9 cellular contexts compared by ENCODE assay signal in genomic region chr15:74777769-74778598, GRCh38. TPM values are rescaled to one million over a fixed set of nuclear protein-coding genes. Genes with fewer than 3 reads are reported as not detected.
DNase-seq lines count a peak whose midpoint lies in the region; ATAC-seq and TF ChIP-seq lines count a peak whose summit lies in the region.
"Had no signal": no experiment of that assay in that cellular context is flagged by ENCODE, and none has a peak within 500 bp of the region (broad histone marks: within the 10 kb centered on the region; RNA-seq: fewer than 3 reads in every experiment).

No MANE protein-coding gene starts in this region.

- H3K27ac ChIP-seq in DND-41 (ENCODE audit: low read length): peak overlapping the region; percentile 95
- peak overlapping the region; percentile 86 for H3K27ac ChIP-seq in naive thymus-derived CD4-positive, alpha-beta T cell (ENCODE audit: low read depth, low read length)

- H3K4me3 Mint-ChIP-seq in activated CD8-positive, alpha-beta T cell treated with anti-CD3 and anti-CD28 coated beads, Interleukin-2, amount 10 ng/mL, durations not matched to agents 7 days and 5 days: peak overlapping the region; percentile 77
- H3K4me3 Mint-ChIP-seq in naive thymus-derived CD4-positive, alpha-beta T cell: peak overlapping the region; percentile 67 to 99 (median 86)

- H3K36me3 Mint-ChIP-seq in activated CD8-positive, alpha-beta T cell treated with anti-CD3 and anti-CD28 coated beads, Interleukin-2, amount 10 ng/mL, durations not matched to agents 7 days and 5 days (ENCODE audit: low read depth): peaks cover 10% of the 10 kb centered on the region
- H3K36me3 Mint-ChIP-seq in naive thymus-derived CD4-positive, alpha-beta T cell: peaks cover 0 to 18% (median 0%) of the 10 kb centered on the region in 5 donors

- H3K27ac Mint-ChIP-seq in activated CD8-positive, alpha-beta T cell treated with anti-CD3 and anti-CD28 coated beads, Interleukin-2, amount 10 ng/mL, durations not matched to agents 7 days and 5 days: peak overlapping the region; percentile 94
- peak overlapping the region; percentile 90 to 100 (median 98) for H3K27ac Mint-ChIP-seq in naive thymus-derived CD4-positive, alpha-beta T cell

- no peak for TF ChIP-seq CTCF in DND-41 (IDR thresholded peaks at IDR 0.05; ENCODE audit: borderline replicate concordance, extremely low read depth, low read length, poor library complexity, severe bottlenecking)

- peak; percentile 10; the same call in 2 of the 3 replicates for ATAC-seq in DND-41 (ENCODE audit: insufficient read depth, low read depth)
- peak; percentile 8 for ATAC-seq in HG02610 (IDR thresholded peaks at IDR 0.05; ENCODE audit: unreplicated experiment)
- no peak for ATAC-seq in activated CD8-positive, alpha-beta T cell treated with anti-CD3 and anti-CD28 coated beads, Interleukin-2, amount 10 ng/mL, durations not matched to agents 7 days and 5 days
- no peak for ATAC-seq in naive thymus-derived CD4-positive, alpha-beta T cell

- H3K4me3 ChIP-seq in DND-41 (ENCODE audit: low read depth in 1 of 2, low read length in 2 of 2): no peak overlapping the region; a peak in 1 of 4 replicates
- peak overlapping the region; percentile 17 for H3K4me3 ChIP-seq in naive thymus-derived CD4-positive, alpha-beta T cell (ENCODE audit: low read length)

- CTCF ChIA-PET in activated CD8-positive, alpha-beta T cell treated with anti-CD3 and anti-CD28 coated beads, Interleukin-2, amount 10 ng/mL, durations not matched to agents 7 days and 5 days (lab: Charles Lee): interaction anchor here (1.0 to 25.5 kb wide), 15 partner anchors 1 to 399 kb away, joined by 3 to 1683 read pairs (median 4); partner anchors contain the start of genes CSK and RPP25
- CTCF ChIA-PET in naive thymus-derived CD4-positive, alpha-beta T cell (lab: Charles Lee): interaction anchor here (0.6 to 18.2 kb wide), 10 partner anchors 9 to 1579 kb away, joined by 3 to 1110 read pairs (median 4); no protein-coding TSS in a partner anchor

- H3K9me3 ChIP-seq in DND-41 (ENCODE audit: insufficient read depth, low read length, severe bottlenecking): no peaks in the 10 kb centered on the region
- H3K9me3 ChIP-seq in naive thymus-derived CD4-positive, alpha-beta T cell (ENCODE audit: control insufficient read depth in 2 of 3, low read length in 3 of 3): no peaks in the 10 kb centered on the region

- H3K36me3 ChIP-seq in DND-41 (ENCODE audit: insufficient read depth, low read length): no peaks in the 10 kb centered on the region; the same call in 1 of the 2 replicates
- peaks cover 0 to 6% (median 0%) of the 10 kb centered on the region in 3 experiments for H3K36me3 ChIP-seq in naive thymus-derived CD4-positive, alpha-beta T cell (ENCODE audit: control insufficient read depth in 2 of 3, insufficient read depth in 3 of 3, low read length in 3 of 3)

- POLR2A ChIA-PET in activated CD8-positive, alpha-beta T cell treated with anti-CD3 and anti-CD28 coated beads, Interleukin-2, amount 10 ng/mL, durations not matched to agents 7 days and 5 days (lab: Charles Lee): interaction anchor here (0.6 to 23.0 kb wide), 12 partner anchors 14 to 676 kb away, joined by 3 to 670 read pairs (median 4); partner anchors contain the start of genes COX5A, FAM219B and MPI
- POLR2A ChIA-PET in naive thymus-derived CD4-positive, alpha-beta T cell (lab: Charles Lee): interaction anchor here (0.8 to 24.4 kb wide), 10 partner anchors 9 to 162 kb away, joined by 3 to 1077 read pairs (median 7); partner anchors contain the start of genes CLK3 and FAM219B

- no peaks in the 10 kb centered on the region for H3K27me3 Mint-ChIP-seq in activated CD8-positive, alpha-beta T cell treated with anti-CD3 and anti-CD28 coated beads, Interleukin-2, amount 10 ng/mL, durations not matched to agents 7 days and 5 days (ENCODE audit: low read depth)
- H3K27me3 Mint-ChIP-seq in naive thymus-derived CD4-positive, alpha-beta T cell: no peaks in the 10 kb centered on the region

- H2AFZ ChIP-seq in DND-41 (ENCODE audit: low read depth, low read length): no peak overlapping the region

- H3K4me1 ChIP-seq in DND-41 (ENCODE audit: insufficient read depth, low read length): peaks cover 64% of the 10 kb centered on the region
- peaks cover 55 to 65% of the 10 kb centered on the region in 2 donors for H3K4me1 ChIP-seq in naive thymus-derived CD4-positive, alpha-beta T cell (ENCODE audit: control insufficient read depth in 2 of 2, insufficient read depth in 2 of 2, low read length in 2 of 2)

- intact Hi-C loops in naive thymus-derived CD4-positive, alpha-beta T cell (cut with micrococcal nuclease): loop anchor here in 1 of 2 donors (1.0 to 5.0 kb wide), 3 partner anchors 9 to 129 kb away; partner anchors contain the start of gene FAM219B

- peaks cover 69% of the 10 kb centered on the region for H3K4me1 Mint-ChIP-seq in activated CD8-positive, alpha-beta T cell treated with anti-CD3 and anti-CD28 coated beads, Interleukin-2, amount 10 ng/mL, durations not matched to agents 7 days and 5 days (ENCODE audit: low read depth)
- peaks cover 67 to 85% (median 81%) of the 10 kb centered on the region in 7 donors for H3K4me1 Mint-ChIP-seq in naive thymus-derived CD4-positive, alpha-beta T cell

- H3K9me3 Mint-ChIP-seq in activated CD8-positive, alpha-beta T cell treated with anti-CD3 and anti-CD28 coated beads, Interleukin-2, amount 10 ng/mL, durations not matched to agents 7 days and 5 days (ENCODE audit: insufficient read depth): no peaks in the 10 kb centered on the region
- no peaks in the 10 kb centered on the region for H3K9me3 Mint-ChIP-seq in naive thymus-derived CD4-positive, alpha-beta T cell

- H3K9ac ChIP-seq in DND-41 (ENCODE audit: low read depth, low read length): peak overlapping the region; percentile 52

- no peaks in the 10 kb centered on the region for H3K27me3 ChIP-seq in DND-41 (ENCODE audit: insufficient read depth, low read length, poor library complexity)
- no peaks in the 10 kb centered on the region for H3K27me3 ChIP-seq in naive thymus-derived CD4-positive, alpha-beta T cell (ENCODE audit: control insufficient read depth in 2 of 2, insufficient read depth in 2 of 2, low read length in 2 of 2)

- DNase-seq in DND-41 (no peak), DMS53 treated with DMSO at 0.1 percent for 48 hours (lab: John Stamatoyannopoulos, UW; ENCODE audit: unreplicated experiment) (no peak), NCI-H1436 (lab: John Stamatoyannopoulos, UW) (no peak), OCI-M2 (lab: John Stamatoyannopoulos, UW; ENCODE audit: unreplicated experiment) (no peak), KG1 (lab: John Stamatoyannopoulos, UW) (no peak)
- no peak for DNase-seq in activated CD8-positive, alpha-beta T cell treated with anti-CD3 and anti-CD28 coated beads, Interleukin-2, amount 10 ng/mL, durations not matched to agents 7 days and 5 days
- DNase-seq in naive thymus-derived CD4-positive, alpha-beta T cell: no peak

- H4K20me1 ChIP-seq in DND-41 (ENCODE audit: insufficient read depth, low read length): peaks cover 13% of the 10 kb centered on the region

- H3K4me2 ChIP-seq in DND-41 (ENCODE audit: insufficient read depth, low read length): peak overlapping the region; percentile 48

- H3K79me2 ChIP-seq in DND-41 (ENCODE audit: insufficient read depth, low read length): peaks cover 15% of the 10 kb centered on the region

RNA-seq across cellular contexts. Expression of gene CSK, which starts 3.9 kb away (rescaled TPM):
- total RNA-seq in activated CD8-positive, alpha-beta T cell treated with anti-CD3 and anti-CD28 coated beads, Interleukin-2, amount 10 ng/mL, durations not matched to agents 7 days and 5 days: 100 to 1,000 TPM; 314 to 330 TPM
- total RNA-seq in naive thymus-derived CD4-positive, alpha-beta T cell: 100 to 1,000 TPM; 163 to 421 (median 228) TPM
- 100 to 1,000 TPM in 1 of 2 donors, 10 to 100 TPM in 1; 67.7 to 144 TPM for polyA plus RNA-seq in naive thymus-derived CD4-positive, alpha-beta T cell

RNA-seq across cellular contexts. Expression of gene CYP1A2, which starts 29.3 kb away (rescaled TPM):
- total RNA-seq in activated CD8-positive, alpha-beta T cell treated with anti-CD3 and anti-CD28 coated beads, Interleukin-2, amount 10 ng/mL, durations not matched to agents 7 days and 5 days: not detected
- not detected for total RNA-seq in naive thymus-derived CD4-positive, alpha-beta T cell
- polyA plus RNA-seq in naive thymus-derived CD4-positive, alpha-beta T cell: not detected

RNA-seq across cellular contexts. Expression of gene LMAN1L, which starts 34.7 kb away (rescaled TPM):
- total RNA-seq in activated CD8-positive, alpha-beta T cell treated with anti-CD3 and anti-CD28 coated beads, Interleukin-2, amount 10 ng/mL, durations not matched to agents 7 days and 5 days: 1 to 10 TPM in 1 of 2 experiments, under 1 TPM in 1; 0.47 to 1.0 TPM
- total RNA-seq in naive thymus-derived CD4-positive, alpha-beta T cell: 1 to 10 TPM in 4 of 5 experiments, under 1 TPM in 1; 0.35 to 2.4 (median 1.3) TPM
- polyA plus RNA-seq in naive thymus-derived CD4-positive, alpha-beta T cell: not detected
- total RNA-seq: mucosa of gallbladder had no signal

RNA-seq across cellular contexts. Expression of gene CPLX3, which starts 48.4 kb away (rescaled TPM):
- total RNA-seq in activated CD8-positive, alpha-beta T cell treated with anti-CD3 and anti-CD28 coated beads, Interleukin-2, amount 10 ng/mL, durations not matched to agents 7 days and 5 days: not detected
- total RNA-seq in naive thymus-derived CD4-positive, alpha-beta T cell: under 1 TPM in 2 of 5 experiments, not detected in 3; 0.27 to 0.60 TPM
- not detected for polyA plus RNA-seq in naive thymus-derived CD4-positive, alpha-beta T cell
- total RNA-seq: mucosa of gallbladder had no signal

RNA-seq across cellular contexts. Expression of gene CYP1A1, which starts 52.7 kb away (rescaled TPM):
- total RNA-seq in activated CD8-positive, alpha-beta T cell treated with anti-CD3 and anti-CD28 coated beads, Interleukin-2, amount 10 ng/mL, durations not matched to agents 7 days and 5 days: 1 to 10 TPM; 4.7 to 4.8 TPM
- under 1 TPM in 1 of 5 experiments, not detected in 4; 0.63 TPM for total RNA-seq in naive thymus-derived CD4-positive, alpha-beta T cell
- polyA plus RNA-seq in naive thymus-derived CD4-positive, alpha-beta T cell: not detected

Comparison
In these comparisons a context has a peak if more than half of its experiments do, and no peak if none do; other contexts are left out.
1. ATAC-seq: peak in DND-41 (single experiment) and HG02610 (single experiment); none in activated CD8-positive, alpha-beta T cell treated with anti-CD3 and anti-CD28 coated beads, Interleukin-2, amount 10 ng/mL, durations not matched to agents 7 days and 5 days (single experiment) and naive thymus-derived CD4-positive, alpha-beta T cell (single experiment).